In genomic region chr22:37546436-37547248, GRCh38 we compare ENCODE assay signal across 8 cellular contexts. TPM values are rescaled to one million over a fixed set of nuclear protein-coding genes. Genes with fewer than 3 reads are reported as not detected.
DNase-seq lines count a peak whose midpoint lies in the region; ATAC-seq and TF ChIP-seq lines count a peak whose summit lies in the region.

No MANE protein-coding gene starts in this region.

- peak overlapping the region; percentile 74 for H3K4me3 Mint-ChIP-seq in endothelial cell (ENCODE audit: unreplicated experiment)

- DNase-seq in LHCN-M2 (ENCODE audit: low read depth): peak; percentile 93
- DNase-seq in endothelial cell (ENCODE audit: low spot score): no peak
- peak; percentile 39 to 97 for DNase-seq in lung microvascular endothelial cell (ENCODE audit: low read depth in 2 of 2)
- peak; percentile 73 for DNase-seq in testis
- no peak for DNase-seq in NCI-H2081 treated with DMSO at 0.1 percent for 48 hours (lab: John Stamatoyannopoulos, UW)
- no peak for DNase-seq in NCI-H748 treated with DMSO at 0.1 percent for 48 hours (lab: John Stamatoyannopoulos, UW)

- H3K9me3 ChIP-seq in testis: no peaks in the 10 kb centered on the region

- intact Hi-C loops in testis (cut with DNase I; ENCODE audit: low total_unique reads): no loop called here

- H3K4me1 ChIP-seq in testis: peaks cover 35% of the 10 kb centered on the region

- peaks cover 29% of the 10 kb centered on the region for H3K4me1 Mint-ChIP-seq in endothelial cell (ENCODE audit: unreplicated experiment)

- peak overlapping the region; percentile 97 for H3K27ac Mint-ChIP-seq in endothelial cell (ENCODE audit: unreplicated experiment)

- no peak overlapping the region for H3K4me3 ChIP-seq in testis

- ATAC-seq in HG02678 (IDR thresholded peaks at IDR 0.05; ENCODE audit: unreplicated experiment) (no peak), HG03354 (IDR thresholded peaks at IDR 0.05; ENCODE audit: poor library complexity, severe bottlenecking, unreplicated experiment) (no peak)

- no peaks in the 10 kb centered on the region for H3K36me3 ChIP-seq in testis (ENCODE audit: low read depth, missing control alignments)

- TF ChIP-seq POLR2A in testis (IDR thresholded peaks at IDR 0.05): no peak

- no peaks in the 10 kb centered on the region for H3K27me3 ChIP-seq in testis

- H3K36me3 Mint-ChIP-seq in endothelial cell (ENCODE audit: low read depth, unreplicated experiment): no peaks in the 10 kb centered on the region

- TF ChIP-seq CTCF in endothelial cell (IDR thresholded peaks at IDR 0.05; ENCODE audit: unreplicated experiment): no peak
- TF ChIP-seq CTCF in testis (IDR thresholded peaks at IDR 0.05): no peak

- H3K27me3 Mint-ChIP-seq in endothelial cell (ENCODE audit: unreplicated experiment): peaks cover 9% of the 10 kb centered on the region

- H3K27ac ChIP-seq in testis: peak overlapping the region; percentile 80 to 88

- H3K9me3 Mint-ChIP-seq in endothelial cell (ENCODE audit: unreplicated experiment): no peaks in the 10 kb centered on the region

- 29 to 36% methylated on average over 15 to 21 of the region's 21 CpGs for WGBS in testis, 2 donors

RNA-seq across cellular contexts. Expression of gene CDC42EP1, which starts 13.6 kb away (rescaled TPM):
- total RNA-seq in LHCN-M2 (2014; rRNA removed) (49.0 and 52.9 TPM in 2 replicates), endothelial cell (ENCODE audit: unreplicated experiment) (51.2 TPM), lung microvascular endothelial cell (7.8 and 7.9 TPM in 2 replicates), testis (10 to 100 TPM; 73.9 to 87.4 TPM)
- 98.5 TPM for polyA plus RNA-seq in LHCN-M2 (2012)
- 49.0 TPM for polyA plus RNA-seq in testis (ENCODE audit: insufficient read depth, low read depth, low replicate concordance)

RNA-seq across cellular contexts. Expression of gene CARD10, which starts 27.4 kb away (rescaled TPM):
- 22.4 and 23.0 TPM in 2 replicates for total RNA-seq in LHCN-M2 (2014; rRNA removed)
- 10.6 TPM for polyA plus RNA-seq in LHCN-M2 (2012)
- total RNA-seq in endothelial cell (ENCODE audit: unreplicated experiment): 26.0 TPM
- total RNA-seq in lung microvascular endothelial cell: 36.2 and 57.1 TPM in 2 replicates
- 100 to 1,000 TPM in 1 of 2 donors, 10 to 100 TPM in 1; 89.8 to 113 TPM for total RNA-seq in testis
- 42.6 TPM for polyA plus RNA-seq in testis (ENCODE audit: insufficient read depth, low read depth, low replicate concordance)

RNA-seq across cellular contexts. Expression of gene LGALS2, which starts 33.2 kb away (rescaled TPM):
- total RNA-seq in LHCN-M2 (2014; rRNA removed) (not detected in 2 replicates), endothelial cell (ENCODE audit: unreplicated experiment) (not detected), lung microvascular endothelial cell (not detected in 2 replicates), testis (not detected)
- polyA plus RNA-seq in LHCN-M2 (2012): not detected
- 8.1 TPM for polyA plus RNA-seq in testis (ENCODE audit: insufficient read depth, low read depth, low replicate concordance)

Comparison
In these comparisons a context has a peak if more than half of its experiments do, and no peak if none do; other contexts are left out.
1. DNase-seq: peak in LHCN-M2 (single experiment), lung microvascular endothelial cell (2 of 2) and testis (single experiment); none in endothelial cell (single experiment), NCI-H2081 treated with DMSO at 0.1 percent for 48 hours (single experiment) and NCI-H748 treated with DMSO at 0.1 percent for 48 hours (single experiment).